Comparison of ENCODE assay signal across 11 cellular contexts in the genomic region with DNA sequence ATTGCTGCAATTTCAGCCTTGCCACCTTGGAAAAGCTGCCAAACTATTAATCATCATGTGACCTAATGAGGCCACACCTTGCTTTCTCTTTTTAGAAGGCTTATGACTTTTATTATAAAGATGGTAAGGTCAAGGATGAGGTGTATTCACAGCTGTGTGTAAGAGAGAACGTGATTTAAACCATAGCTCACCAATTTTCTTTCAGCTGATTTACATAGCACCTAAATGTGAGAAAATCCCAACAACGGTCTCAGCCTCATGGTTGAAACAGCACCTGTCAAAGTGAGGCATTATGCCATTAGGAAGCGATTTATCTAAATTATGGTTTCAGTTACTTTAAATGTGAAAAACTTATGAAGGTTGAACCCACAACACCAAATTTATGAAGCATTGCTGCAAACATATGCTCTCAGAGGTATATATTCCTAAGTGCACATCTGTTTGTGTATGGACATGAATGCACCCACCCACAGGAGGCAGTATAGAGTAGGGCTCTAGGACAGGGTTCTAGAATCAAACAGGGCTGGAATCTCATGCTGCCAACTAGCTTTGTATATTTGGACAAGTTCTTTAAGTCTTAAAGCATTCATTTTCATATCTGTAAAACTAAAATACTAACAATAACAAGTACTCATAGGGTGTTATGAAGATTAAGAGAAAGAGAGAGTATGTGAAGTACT. TPM values are rescaled to one million over a fixed set of nuclear protein-coding genes. Genes with fewer than 3 reads are reported as not detected.
A peak's percentile ranks its signal among the peaks of the same experiment; 100 is the strongest.
DNase-seq lines count a peak whose midpoint lies in the region; ATAC-seq and TF ChIP-seq lines count a peak whose summit lies in the region.
"Had no signal": no experiment of that assay in that cellular context is flagged by ENCODE, and none has a peak within 500 bp of the region (broad histone marks: within the 10 kb centered on the region; RNA-seq: fewer than 3 reads in every experiment).

No MANE protein-coding gene starts in this region.

- no peaks in the 10 kb centered on the region for H3K36me3 Mint-ChIP-seq in stimulated activated memory B cell treated with anti-CD40 and anti-IgM and Interleukin-4, amounts not matched to agents 10 μg/mL and 1 μg/mL and 100 μg/mL, for 72 hours
- H3K36me3 Mint-ChIP-seq in effector memory CD8-positive, alpha-beta T cell (ENCODE audit: insufficient read depth): no peaks in the 10 kb centered on the region
- H3K36me3 Mint-ChIP-seq: memory B cell had no signal

- intact Hi-C loops in heart right ventricle (cut with DNase I): loop anchor here in 1 of 10 donors (5.0 kb wide), 1 partner anchor 75 kb away; no protein-coding TSS in a partner anchor
- intact Hi-C loops in left ventricle myocardium superior (cut with micrococcal nuclease): no loop called here

- no peaks in the 10 kb centered on the region for H3K9me3 ChIP-seq in heart right ventricle

- H3K9me3 Mint-ChIP-seq in stimulated activated memory B cell treated with anti-CD40 and anti-IgM and Interleukin-4, amounts not matched to agents 10 μg/mL and 1 μg/mL and 100 μg/mL, for 72 hours: peaks cover 2% of the 10 kb centered on the region
- no peaks in the 10 kb centered on the region for H3K9me3 Mint-ChIP-seq in effector memory CD8-positive, alpha-beta T cell
- H3K9me3 Mint-ChIP-seq: activated T-helper 2 cell treated with anti-CD3 and anti-CD28 coated beads, Interferon-gamma antibody, Interleukin-2, Interleukin-4, amounts not matched to agents 10 μg/mL and 5 μg/mL and 100 μg/mL, durations not matched to agents 14 hours and 24 hours and 36 hours had no signal

- H3K4me3 Mint-ChIP-seq in stimulated activated memory B cell treated with anti-CD40 and anti-IgM and Interleukin-4, amounts not matched to agents 10 μg/mL and 1 μg/mL and 100 μg/mL, for 72 hours: no peak overlapping the region
- H3K4me3 Mint-ChIP-seq in effector memory CD8-positive, alpha-beta T cell: no peak overlapping the region
- H3K4me3 Mint-ChIP-seq: memory B cell had no signal

- WGBS in heart right ventricle, 2 donors: 76 to 80% methylated on average over 3 of the region's 3 CpGs

- H3K4me1 Mint-ChIP-seq in stimulated activated memory B cell treated with anti-CD40 and anti-IgM and Interleukin-4, amounts not matched to agents 10 μg/mL and 1 μg/mL and 100 μg/mL, for 72 hours: peaks cover 19% of the 10 kb centered on the region
- H3K4me1 Mint-ChIP-seq in effector memory CD8-positive, alpha-beta T cell (ENCODE audit: low read depth in 2 of 2): no peaks in the 10 kb centered on the region

- peak in 1 of 8 donors; percentile 10 for ATAC-seq in heart right ventricle
- no peak for ATAC-seq in left ventricle myocardium superior
- peak; percentile 36 for ATAC-seq in HG03354 (IDR thresholded peaks at IDR 0.05; ENCODE audit: poor library complexity, severe bottlenecking, unreplicated experiment)
- no peak for ATAC-seq in stimulated activated memory B cell treated with anti-CD40 and anti-IgM and Interleukin-4, amounts not matched to agents 10 μg/mL and 1 μg/mL and 100 μg/mL, for 72 hours
- ATAC-seq in effector memory CD8-positive, alpha-beta T cell (replicated peaks): no peak

- H3K36me3 ChIP-seq in heart right ventricle: peaks cover 0 to 45% (median 0%) of the 10 kb centered on the region in 9 donors

- H3K27ac ChIP-seq in heart right ventricle: peak overlapping the region in 7 of 10 donors; percentile 1 to 81 (median 53)

- H3K27me3 Mint-ChIP-seq in stimulated activated memory B cell treated with anti-CD40 and anti-IgM and Interleukin-4, amounts not matched to agents 10 μg/mL and 1 μg/mL and 100 μg/mL, for 72 hours: no peaks in the 10 kb centered on the region
- H3K27me3 Mint-ChIP-seq in effector memory CD8-positive, alpha-beta T cell: peaks cover 8 to 22% of the 10 kb centered on the region in 2 donors
- H3K27me3 Mint-ChIP-seq: memory B cell had no signal

- H3K4me3 ChIP-seq in heart right ventricle (no peak overlapping the region), cardiac fibroblast (replicated peaks in 1 of 2; ENCODE audit: low read depth in 2 of 2, low read length in 2 of 2) (no peak overlapping the region)

- H3K27ac Mint-ChIP-seq in stimulated activated memory B cell treated with anti-CD40 and anti-IgM and Interleukin-4, amounts not matched to agents 10 μg/mL and 1 μg/mL and 100 μg/mL, for 72 hours: peak overlapping the region; percentile 13
- H3K27ac Mint-ChIP-seq in effector memory CD8-positive, alpha-beta T cell: no peak overlapping the region
- H3K27ac Mint-ChIP-seq: activated T-helper 2 cell treated with anti-CD3 and anti-CD28 coated beads, Interferon-gamma antibody, Interleukin-2, Interleukin-4, amounts not matched to agents 10 μg/mL and 5 μg/mL and 100 μg/mL, durations not matched to agents 14 hours and 24 hours and 36 hours; memory B cell had no signal

- peaks cover 0 to 38% (median 19%) of the 10 kb centered on the region in 9 donors for H3K4me1 ChIP-seq in heart right ventricle

- DNase-seq in heart right ventricle (no peak), left ventricle myocardium superior (no peak), cardiac fibroblast (ENCODE audit: low read depth in 2 of 2) (no peak), NCI-H524 treated with DMSO at 0.1 percent for 48 hours (lab: John Stamatoyannopoulos, UW) (no peak)
- DNase-seq in effector memory CD8-positive, alpha-beta T cell: no peak
- no peak for DNase-seq in effector CD8-positive, alpha-beta T cell (lab: John Stamatoyannopoulos, UW)

- TF ChIP-seq CTCF in heart right ventricle (IDR thresholded peaks at IDR 0.05) (peak in 7 of 9 donors; percentile 28 to 48 (median 31)), cardiac fibroblast (IDR thresholded peaks at IDR 0.05; ENCODE audit: low read depth, low read length) (peak; percentile 40)

- H3K27me3 ChIP-seq in heart right ventricle: no peaks in the 10 kb centered on the region

RNA-seq across cellular contexts. Expression of a gene that starts 40.7 kb away (rescaled TPM):
- 10 to 100 TPM; 10.2 to 72.5 (median 18.9) TPM for total RNA-seq in heart right ventricle
- 100 to 1,000 TPM in 1 of 2 donors, 10 to 100 TPM in 1; 27.7 to 181 TPM for polyA plus RNA-seq in heart right ventricle
- total RNA-seq in left ventricle myocardium superior: 39.6 TPM
- total RNA-seq: activated T-helper 2 cell treated with anti-CD3 and anti-CD28 coated beads, Interferon-gamma antibody, Interleukin-2, Interleukin-4, amounts not matched to agents 10 μg/mL and 5 μg/mL and 100 μg/mL, durations not matched to agents 14 hours and 24 hours and 36 hours; LHCN-M2 had no signal
